Comparison of ENCODE assay signal across 26 cellular contexts in the genomic region with DNA sequence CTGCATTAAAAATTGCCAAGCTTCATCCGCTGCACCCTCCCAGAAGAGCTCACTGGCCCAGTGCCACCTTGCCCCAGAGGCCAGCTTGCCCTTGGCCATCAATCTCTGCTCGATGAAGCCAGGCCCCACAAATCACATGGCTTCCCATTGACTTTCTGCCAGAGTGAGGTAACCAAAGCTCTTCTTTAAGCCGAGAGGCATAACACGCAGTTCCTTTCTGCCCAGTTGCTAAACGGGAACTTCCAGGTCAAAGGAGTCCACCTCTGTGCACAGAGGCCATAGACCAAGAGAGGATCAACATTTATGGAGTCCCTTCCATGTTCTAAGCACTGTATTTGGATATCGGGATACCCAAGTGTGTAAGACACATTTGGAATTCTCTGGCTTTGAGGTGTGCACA.
"Had no signal": no experiment of that assay in that cellular context is flagged by ENCODE, and none has a peak within 500 bp of the region (broad histone marks: within the 10 kb centered on the region; RNA-seq: fewer than 3 reads in every experiment).

No MANE protein-coding gene starts in this region.

- H3K9ac ChIP-seq: neural progenitor cell, parathyroid adenoma had no signal

- H3K27me3 ChIP-seq: esophagus muscularis mucosa, foreskin keratinocyte, gastroesophageal sphincter, heart left ventricle, hepatocyte, neural progenitor cell, sigmoid colon, spleen, tibial nerve, upper lobe of right lung, uterus had no signal

- ATAC-seq: gastroesophageal sphincter; heart left ventricle; left colon; mucosa of descending colon; natural killer cell treated with Interleukin-12 subunit alpha and Interleukin-12 subunit beta and Interleukin-15 and Interleukin-18, amount 100 ng/mL, for 72 hours; stimulated activated naive B cell treated with anti-CD40 and anti-IgM and Interleukin-4, amounts not matched to agents 10 μg/mL and 1 μg/mL and 100 μg/mL, for 72 hours; upper lobe of right lung had no signal

- H3K4me3 ChIP-seq: esophagus muscularis mucosa, gastroesophageal sphincter, heart left ventricle, hepatocyte, lung, mucosa of descending colon, neural progenitor cell, sigmoid colon, spleen, thoracic aorta, tibial nerve, upper lobe of right lung, uterus had no signal

- FAIRE-seq: colon had no signal

- H3K36me3 ChIP-seq: esophagus muscularis mucosa, gastroesophageal sphincter, heart left ventricle, neural progenitor cell, sigmoid colon, spleen, thoracic aorta, tibial nerve, upper lobe of right lung, uterus had no signal

- DNase-seq: effector CD8-positive, alpha-beta T cell; endodermal cell; heart left ventricle; islet precursor cell; kidney glomerular epithelial cell; left colon; mucosa of descending colon; naive B cell; sigmoid colon; spleen; stimulated activated CD4-positive, alpha-beta T cell treated with anti-CD3 and anti-CD28 coated beads, Interleukin-2, amount 100 ng/mL, for 48 hours; stimulated activated naive B cell treated with anti-CD40 and anti-IgM and Interleukin-4, amounts not matched to agents 10 μg/mL and 1 μg/mL and 100 μg/mL, for 72 hours; upper lobe of right lung; uterus had no signal

- H3K4me1 ChIP-seq: esophagus muscularis mucosa, foreskin keratinocyte, gastroesophageal sphincter, neural progenitor cell, parathyroid adenoma, sigmoid colon, spleen, tibial nerve, upper lobe of right lung, uterus had no signal

- H3K79me2 ChIP-seq: hepatocyte, parathyroid adenoma had no signal

- H3K4me2 ChIP-seq: hepatocyte, neural progenitor cell had no signal

- H2AFZ ChIP-seq: hepatocyte, neural progenitor cell, parathyroid adenoma had no signal

- H3K27ac ChIP-seq: epithelial cell of prostate, esophagus muscularis mucosa, foreskin keratinocyte, gastroesophageal sphincter, heart left ventricle, hepatocyte, neural progenitor cell, parathyroid adenoma, sigmoid colon, spleen, thoracic aorta, tibial nerve, upper lobe of right lung, uterus had no signal

- H3K9me3 ChIP-seq: esophagus muscularis mucosa, gastroesophageal sphincter, mucosa of descending colon, sigmoid colon, thoracic aorta, upper lobe of right lung, uterus had no signal
